ENCODE assay signal across 17 cellular contexts in genomic region chr5:169094586-169095409, GRCh38.
DNase-seq lines count a peak whose midpoint lies in the region; ATAC-seq, FAIRE-seq and TF ChIP-seq lines count a peak whose summit lies in the region.
"Had no signal": no experiment of that assay in that cellular context is flagged by ENCODE, and none has a peak within 500 bp of the region (broad histone marks: within the 10 kb centered on the region; RNA-seq: fewer than 3 reads in every experiment).

No MANE protein-coding gene starts in this region.

- DNase-seq in HepG2 (ENCODE audit: low spot score) = no peak
- no peak for DNase-seq in right lobe of liver
- DNase-seq in SW480 (ENCODE audit: low spot score) = peak; percentile 93
- DNase-seq in fibroblast of peridontal ligament (ENCODE audit: extremely low read depth) = peak; percentile 86
- DNase-seq in cardiac septum (ENCODE audit: low spot score) = no peak
- no peak for DNase-seq in testis
- DNase-seq in effector memory CD8-positive, alpha-beta T cell = no peak
- DNase-seq: ACHN; activated CD4-positive, alpha-beta memory T cell treated with anti-CD3 and anti-CD28 coated beads for 36 hours; foreskin melanocyte; NCI-H1092; NCI-H345 had no signal

- no peak for TF ChIP-seq POLR2A in HepG2 (IDR thresholded peaks at IDR 0.05; ENCODE audit: insufficient read depth in 1 of 2, low read depth in 2 of 2, low read length in 2 of 2)
- no peak for TF ChIP-seq POLR2A in right lobe of liver (IDR thresholded peaks at IDR 0.05)
- no peak for TF ChIP-seq POLR2A in testis (IDR thresholded peaks at IDR 0.05)

- no TSS peak for BruUV-seq in HepG2 (replicated peaks; lab: Mats Ljungman, UMichigan)

- in situ Hi-C loops in HepG2 (cut with HindIII; ENCODE audit: extremely low pct_ligation_motif_present, low pct_unique_long_range_greater_than_20kb) = no loop called here

- H3K9ac ChIP-seq in HepG2 (ENCODE audit: insufficient read depth, low read depth, low read length) = no peak overlapping the region

- TF ChIP-seq EP300 in HepG2 (IDR thresholded peaks at IDR 0.05; ENCODE audit: low read depth in 2 of 2, low read length in 2 of 2) (no peak), HepG2 (CRISPR knock-in tag; IDR thresholded peaks at IDR 0.05; ENCODE audit: borderline replicate concordance) (no peak)

- H3K36me3 ChIP-seq in HepG2 (replicated peaks in 1 of 2; ENCODE audit: control insufficient read depth in 1 of 2, insufficient read depth in 2 of 2, low read length in 2 of 2) (no peaks in the 10 kb centered on the region), right lobe of liver (no peaks in the 10 kb centered on the region), testis (ENCODE audit: low read depth, missing control alignments) (no peaks in the 10 kb centered on the region)
- H3K36me3 ChIP-seq: upper lobe of left lung had no signal

- POLR2A ChIA-PET in HepG2 (lab: Yijun Ruan, JAX) = no interaction called here

- no peak for FAIRE-seq in HepG2 (lab: Jason Lieb, UNC)
- FAIRE-seq: islet of Langerhans had no signal

- no peak overlapping the region for H3K4me3 Mint-ChIP-seq in effector memory CD8-positive, alpha-beta T cell
- H3K4me3 Mint-ChIP-seq: activated CD4-positive, alpha-beta memory T cell treated with anti-CD3 and anti-CD28 coated beads for 36 hours; T-helper 1 cell treated with Interleukin-12 subunit alpha and Interleukin-12 subunit beta and Interleukin-4 antibody, amounts not matched to agents 30 μg/mL and 1 μg/mL, for 36 hours had no signal

- intact Hi-C loops in HepG2 (cut with micrococcal nuclease; ENCODE audit: unreplicated experiment) (no loop called here), right lobe of liver (cut with DNase I) (no loop called here), cardiac septum (cut with DNase I) (no loop called here), testis (cut with DNase I; ENCODE audit: low total_unique reads) (no loop called here)

- H3K79me2 ChIP-seq in HepG2 (ENCODE audit: insufficient read depth, low read length) = no peaks in the 10 kb centered on the region

- no peaks in the 10 kb centered on the region for H3K9me3 Mint-ChIP-seq in effector memory CD8-positive, alpha-beta T cell
- H3K9me3 Mint-ChIP-seq: activated CD4-positive, alpha-beta memory T cell treated with anti-CD3 and anti-CD28 coated beads for 36 hours; T-helper 1 cell treated with Interleukin-12 subunit alpha and Interleukin-12 subunit beta and Interleukin-4 antibody, amounts not matched to agents 30 μg/mL and 1 μg/mL, for 36 hours had no signal

- no peak overlapping the region for H3K27ac Mint-ChIP-seq in effector memory CD8-positive, alpha-beta T cell
- H3K27ac Mint-ChIP-seq: activated CD4-positive, alpha-beta memory T cell treated with anti-CD3 and anti-CD28 coated beads for 36 hours; T-helper 1 cell treated with Interleukin-12 subunit alpha and Interleukin-12 subunit beta and Interleukin-4 antibody, amounts not matched to agents 30 μg/mL and 1 μg/mL, for 36 hours had no signal

- no peak overlapping the region for H2AFZ ChIP-seq in HepG2 (ENCODE audit: low read length)

- no peak for ATAC-seq in HepG2
- no peak for ATAC-seq in right lobe of liver
- ATAC-seq in GM19395 (IDR thresholded peaks at IDR 0.05; ENCODE audit: unreplicated experiment) = no peak
- ATAC-seq in effector memory CD8-positive, alpha-beta T cell (replicated peaks) = no peak

- no peak overlapping the region for H3K4me3 ChIP-seq in HepG2 (replicated peaks in 1 of 3; ENCODE audit: insufficient read depth in 1 of 3, low read depth in 2 of 3, low read length in 3 of 3)
- no peak overlapping the region for H3K4me3 ChIP-seq in right lobe of liver
- no peak overlapping the region for H3K4me3 ChIP-seq in testis
- H3K4me3 ChIP-seq: upper lobe of left lung had no signal

- CTCF ChIA-PET in HepG2 (lab: Yijun Ruan, JAX; ENCODE audit: low intra/inter-chr PET ratio, low total read pairs) = no interaction called here

- TF ChIP-seq CTCF in HepG2 (CRISPR knock-in tag; IDR thresholded peaks at IDR 0.05) (no peak), right lobe of liver (IDR thresholded peaks at IDR 0.05) (no peak), testis (IDR thresholded peaks at IDR 0.05) (no peak)

- H3K4me1 Mint-ChIP-seq in effector memory CD8-positive, alpha-beta T cell (ENCODE audit: low read depth in 2 of 2) = no peaks in the 10 kb centered on the region

- WGBS in HepG2 (ENCODE audit: low lambda C conversion rate) = 27% methylated on average over 5 of the region's 7 CpGs
- 59% methylated on average over 5 of the region's 7 CpGs for WGBS in right lobe of liver (ENCODE audit: insufficient coverage, low coverage, low lambda C conversion rate, missing lambda C conversion rate)
- WGBS in testis, 2 donors = 77 to 87% methylated on average over 7 of the region's 7 CpGs

- no peak for TF ChIP-seq RAD21 in HepG2 (CRISPR knock-in tag; IDR thresholded peaks at IDR 0.05)

- peaks cover under 1% of the 10 kb centered on the region for H3K36me3 Mint-ChIP-seq in effector memory CD8-positive, alpha-beta T cell (ENCODE audit: insufficient read depth)
- H3K36me3 Mint-ChIP-seq: activated CD4-positive, alpha-beta memory T cell treated with anti-CD3 and anti-CD28 coated beads for 36 hours had no signal

- peaks cover 0 to 30% of the 10 kb centered on the region in 2 donors for H3K27me3 Mint-ChIP-seq in effector memory CD8-positive, alpha-beta T cell

- H3K9me3 ChIP-seq in HepG2 (ENCODE audit: low read length) (no peaks in the 10 kb centered on the region), right lobe of liver (no peaks in the 10 kb centered on the region), testis (no peaks in the 10 kb centered on the region)

- H3K4me1 ChIP-seq in HepG2 (ENCODE audit: insufficient read depth, low read length) (no peaks in the 10 kb centered on the region), right lobe of liver (no peaks in the 10 kb centered on the region), testis (no peaks in the 10 kb centered on the region)
- H3K4me1 ChIP-seq: upper lobe of left lung had no signal

- H4K20me1 ChIP-seq in HepG2 (ENCODE audit: insufficient read depth, low read length) = no peaks in the 10 kb centered on the region

- H3K27me3 ChIP-seq in HepG2 (ENCODE audit: control insufficient read depth in 1 of 2, insufficient read depth in 2 of 2, low read length in 2 of 2) = peaks cover 0 to 2% of the 10 kb centered on the region in 2 experiments; a peak in 1 of 5 replicates
- no peaks in the 10 kb centered on the region for H3K27me3 ChIP-seq in right lobe of liver
- H3K27me3 ChIP-seq in testis = no peaks in the 10 kb centered on the region
- H3K27me3 ChIP-seq: upper lobe of left lung had no signal

- H3K27ac ChIP-seq in HepG2 (ENCODE audit: extremely low read length, insufficient read depth, low read length) (no peak overlapping the region), right lobe of liver (no peak overlapping the region), testis (no peak overlapping the region)
- H3K27ac ChIP-seq: HL-60, upper lobe of left lung had no signal

- no peak overlapping the region for H3K4me2 ChIP-seq in HepG2 (ENCODE audit: low read depth, low read length)

TF ChIP-seq in HepG2, 621 proteins besides CTCF, POLR2A, EP300 and RAD21 (continues in another document):
- TF ChIP-seq MED13 (CRISPR knock-in tag; IDR thresholded peaks at IDR 0.05) = no peak

Comparison
In these comparisons a context has a peak if more than half of its experiments do, and no peak if none do; other contexts are left out.
1. DNase-seq: peak in SW480 (single experiment) and fibroblast of peridontal ligament (single experiment); none in HepG2 (single experiment), right lobe of liver (0 of 3), cardiac septum (single experiment), testis (single experiment) and effector memory CD8-positive, alpha-beta T cell (0 of 3).